In genomic region chr4:73872331-73873108, GRCh38 we compare ENCODE assay signal across 17 cellular contexts. TPM values are rescaled to one million over a fixed set of nuclear protein-coding genes. Genes with fewer than 3 reads are reported as not detected.
A peak's percentile ranks its signal among the peaks of the same experiment; 100 is the strongest.
DNase-seq lines count a peak whose midpoint lies in the region; ATAC-seq and TF ChIP-seq lines count a peak whose summit lies in the region.
"Had no signal": no experiment of that assay in that cellular context is flagged by ENCODE, and none has a peak within 500 bp of the region (broad histone marks: within the 10 kb centered on the region; RNA-seq: fewer than 3 reads in every experiment).

No MANE protein-coding gene starts in this region.

- in situ Hi-C loops in SK-MEL-5 (cut with HindIII; ENCODE audit: low pct_unique_long_range_greater_than_20kb, low sequenced_read_pairs), result no loop called here
- in situ Hi-C loops in gastrocnemius medialis (cut with MboI; ENCODE audit: low sequenced_read_pairs in 4 of 4), result no loop called here

- no peak overlapping the region for H3K27ac ChIP-seq in gastroesophageal sphincter
- no peak overlapping the region for H3K27ac ChIP-seq in gastrocnemius medialis
- H3K27ac ChIP-seq: psoas muscle, thyroid gland, WERI-Rb-1 had no signal

- H3K4me1 ChIP-seq in gastroesophageal sphincter (peaks cover 0 to 14% (median 0%) of the 10 kb centered on the region in 3 donors), gastrocnemius medialis (no peaks in the 10 kb centered on the region)
- H3K4me1 ChIP-seq: psoas muscle had no signal

- TF ChIP-seq POLR2A in gastroesophageal sphincter (IDR thresholded peaks at IDR 0.05) (no peak), gastrocnemius medialis (IDR thresholded peaks at IDR 0.05) (no peak)

- H3K9me3 ChIP-seq in gastroesophageal sphincter (no peaks in the 10 kb centered on the region), gastrocnemius medialis (no peaks in the 10 kb centered on the region)
- H3K9me3 ChIP-seq: psoas muscle, thyroid gland had no signal

- WGBS in gastroesophageal sphincter (ENCODE audit: low coverage in 1 of 2), 2 donors, result 39 to 55% methylated on average over 2 of the region's 2 CpGs

- H3K36me3 ChIP-seq in gastroesophageal sphincter, result no peaks in the 10 kb centered on the region
- no peaks in the 10 kb centered on the region for H3K36me3 ChIP-seq in gastrocnemius medialis
- H3K36me3 ChIP-seq: thyroid gland, WERI-Rb-1 had no signal

- no peak for TF ChIP-seq EP300 in gastroesophageal sphincter (IDR thresholded peaks at IDR 0.05)

- intact Hi-C loops in gastrocnemius medialis (cut with DNase I; ENCODE audit: low total_unique reads), result no loop called here

- H3K27me3 ChIP-seq in gastroesophageal sphincter (peaks cover 37% of the 10 kb centered on the region), gastrocnemius medialis (peaks cover 0 to 5% (median 4%) of the 10 kb centered on the region in 3 donors)
- H3K27me3 ChIP-seq: thyroid gland had no signal

- ATAC-seq in gastroesophageal sphincter (peak; percentile 36), gastrocnemius medialis (peak; percentile 34 to 41)
- ATAC-seq: effector memory CD8-positive, alpha-beta T cell; psoas muscle had no signal

- H3K4me3 ChIP-seq in gastroesophageal sphincter (no peak overlapping the region), gastrocnemius medialis (no peak overlapping the region)
- H3K4me3 ChIP-seq: psoas muscle, thyroid gland had no signal

- TF ChIP-seq CTCF in gastroesophageal sphincter (IDR thresholded peaks at IDR 0.05), result no peak
- no peak for TF ChIP-seq CTCF in gastrocnemius medialis (IDR thresholded peaks at IDR 0.05 in 4 of 5, conservative IDR thresholded peaks at IDR 0.05 in 1 of 5)

- DNase-seq in Kasumi-1 (lab: John Stamatoyannopoulos, UW) (peak; percentile 93), SK-MEL-5 (ENCODE audit: low read depth, low spot score) (peak; percentile 65), gastrocnemius medialis (no peak), HPDE6-E6E7 (ENCODE audit: extremely low spot score) (no peak), mucosa of gallbladder (ENCODE audit: low spot score) (no peak), islet precursor cell (no peak)
- DNase-seq: activated gamma-delta T cell treated with Interleukin-2 at 50 U/mL for 16 hours; CD8-positive, alpha-beta memory T cell; effector memory CD8-positive, alpha-beta T cell; NCI-H1048; psoas muscle; stimulated activated CD4-positive, alpha-beta T cell treated with anti-CD3 and anti-CD28 coated beads, Interleukin-2, amount 100 ng/mL, for 24 hours; thyroid gland; WERI-Rb-1 had no signal

RNA-seq across cellular contexts. Expression of gene CXCL1, which starts 3.3 kb away (rescaled TPM):
- total RNA-seq in SK-MEL-5 (2014; rRNA removed; shearing (Covaris generic)), result 76.1 and 81.3 TPM in 2 replicates
- 346 and 371 TPM in 2 replicates for polyA plus RNA-seq in SK-MEL-5 (2015; cell fraction: cytosol; rRNA removed)
- 152 and 160 TPM in 2 replicates for polyA plus RNA-seq in SK-MEL-5 (2015; cell fraction: nucleus; rRNA removed)
- total RNA-seq in gastroesophageal sphincter (10 to 100 TPM in 1 of 4 donors, 1 to 10 TPM in 2, not detected in 1; 1.6 to 10.5 (median 3.1) TPM), gastrocnemius medialis (1 to 10 TPM in 2 of 4 donors, not detected in 2; 2.7 to 3.2 TPM), mucosa of gallbladder (0.58 TPM)
- total RNA-seq: CD8-positive, alpha-beta memory T cell had no signal
- polyA plus RNA-seq: CD8-positive, alpha-beta memory T cell had no signal

RNA-seq across cellular contexts. Expression of gene PF4V1, which starts 19.4 kb away (rescaled TPM):
- total RNA-seq in SK-MEL-5 (2014; rRNA removed; shearing (Covaris generic)), result not detected in 2 replicates
- not detected in 2 replicates for polyA plus RNA-seq in SK-MEL-5 (2015; cell fraction: cytosol; rRNA removed)
- polyA plus RNA-seq in SK-MEL-5 (2015; cell fraction: nucleus; rRNA removed), result not detected in 2 replicates
- total RNA-seq in gastroesophageal sphincter (not detected), gastrocnemius medialis (not detected), mucosa of gallbladder (not detected)
- total RNA-seq: CD8-positive, alpha-beta memory T cell; myocyte; psoas muscle; thyroid gland had no signal
- polyA plus RNA-seq: CD8-positive, alpha-beta memory T cell; keratinocyte had no signal

RNA-seq across cellular contexts. Expression of gene CXCL6, which starts 36.0 kb away (rescaled TPM):
- total RNA-seq in SK-MEL-5 (2014; rRNA removed; shearing (Covaris generic)), result not detected in 2 replicates
- polyA plus RNA-seq in SK-MEL-5 (2015; cell fraction: cytosol; rRNA removed), result not detected in 2 replicates
- polyA plus RNA-seq in SK-MEL-5 (2015; cell fraction: nucleus; rRNA removed), result not detected in 2 replicates
- total RNA-seq in gastroesophageal sphincter, result 1 to 10 TPM in 1 of 4 donors, not detected in 3; 1.1 TPM
- 1 to 10 TPM in 1 of 4 donors, not detected in 3; 3.7 TPM for total RNA-seq in gastrocnemius medialis
- total RNA-seq in mucosa of gallbladder, result 3.4 TPM
- total RNA-seq: CD8-positive, alpha-beta memory T cell; myocyte; thyroid gland had no signal
- polyA plus RNA-seq: CD8-positive, alpha-beta memory T cell had no signal

Comparison
In these comparisons a context has a peak if more than half of its experiments do, and no peak if none do; other contexts are left out.
1. DNase-seq: peak in Kasumi-1 (2 of 2) and SK-MEL-5 (single experiment); none in gastrocnemius medialis (0 of 2), HPDE6-E6E7 (single experiment), mucosa of gallbladder (single experiment) and islet precursor cell (single experiment).